ENCODE assay signal across 8 cellular contexts in genomic region chr6:136921936-136922679, GRCh38. TPM values are rescaled to one million over a fixed set of nuclear protein-coding genes. Genes with fewer than 3 reads are reported as not detected.
A peak's percentile ranks its signal among the peaks of the same experiment; 100 is the strongest.
DNase-seq lines count a peak whose midpoint lies in the region; ATAC-seq and TF ChIP-seq lines count a peak whose summit lies in the region.

Gene SLC35D3 (plus strand): TSS chr6:136922301. CDS start chr6:136922429, 128 bp downstream.

- H3K9me3 Mint-ChIP-seq in activated T-helper 1 cell treated with anti-CD3 and anti-CD28 coated beads, Interleukin-12 subunit alpha, Interleukin-12 subunit beta, Interleukin-2, Interleukin-4 antibody, amounts not matched to agents 30 ng/mL and 10 ng/mL and 1 ng/mL, durations not matched to agents 14 hours and 24 hours and 36 hours, result no peaks in the 10 kb centered on the region

- no peaks in the 10 kb centered on the region for H3K79me1 ChIP-seq in trophoblast cell (ENCODE audit: low read length)

- H3K4me1 ChIP-seq in heart left ventricle (peaks cover 0 to 36% (median 25%) of the 10 kb centered on the region in 12 donors), trophoblast cell (ENCODE audit: control insufficient read depth in 1 of 2, insufficient read depth in 2 of 2, low read length in 2 of 2) (peaks cover 16 to 20% of the 10 kb centered on the region in 2 experiments)

- no peak within 1 kb of the TSS for H4K12ac ChIP-seq in trophoblast cell (ENCODE audit: low read depth, low read length)

- H3K79me2 ChIP-seq in trophoblast cell (ENCODE audit: control insufficient read depth, insufficient read depth, low read length, poor library complexity), result no peaks in the 10 kb centered on the region

- no peaks in the 10 kb centered on the region for H3K36me3 Mint-ChIP-seq in activated T-helper 1 cell treated with anti-CD3 and anti-CD28 coated beads, Interleukin-12 subunit alpha, Interleukin-12 subunit beta, Interleukin-2, Interleukin-4 antibody, amounts not matched to agents 30 ng/mL and 10 ng/mL and 1 ng/mL, durations not matched to agents 14 hours and 24 hours and 36 hours (ENCODE audit: low read depth)

- intact Hi-C loops in activated T-helper 1 cell treated with anti-CD3 and anti-CD28 coated beads, Interleukin-12 subunit alpha, Interleukin-12 subunit beta, Interleukin-2, Interleukin-4 antibody, amounts not matched to agents 30 ng/mL and 10 ng/mL and 1 ng/mL, durations not matched to agents 14 hours and 24 hours and 36 hours (cut with micrococcal nuclease), result loop anchor here (2.0 to 10.0 kb wide), 5 partner anchors 75 to 569 kb away; partner anchors contain the start of gene PEX7
- intact Hi-C loops in heart left ventricle (cut with DNase I), result no loop called here

- peaks cover 15% of the 10 kb centered on the region for H3K4me1 Mint-ChIP-seq in activated T-helper 1 cell treated with anti-CD3 and anti-CD28 coated beads, Interleukin-12 subunit alpha, Interleukin-12 subunit beta, Interleukin-2, Interleukin-4 antibody, amounts not matched to agents 30 ng/mL and 10 ng/mL and 1 ng/mL, durations not matched to agents 14 hours and 24 hours and 36 hours (ENCODE audit: low read depth)

- H3K27ac ChIP-seq in heart left ventricle (no peak within 1 kb of the TSS), trophoblast cell (ENCODE audit: low read depth, low read length) (no peak within 1 kb of the TSS)

- H3K4me3 ChIP-seq in LNCaP clone FGC (ENCODE audit: low read depth, low read length) (peak within 1 kb of the TSS; percentile 46), heart left ventricle (peak within 1 kb of the TSS; percentile 30 to 62 (median 52)), trophoblast cell (ENCODE audit: low read depth, low read length) (peak within 1 kb of the TSS; percentile 66)

- TF ChIP-seq CTCF in LNCaP clone FGC (IDR thresholded peaks at IDR 0.05; ENCODE audit: control insufficient read depth, extremely low read depth, insufficient read depth) (0 out of 2 replicates have a peak, but pooled peaks have one; percentile 5), heart left ventricle (IDR thresholded peaks at IDR 0.05) (no peak)

- no peak within 1 kb of the TSS for H2BK120ac ChIP-seq in trophoblast cell (ENCODE audit: insufficient read depth, low read length, poor library complexity)

- peak within 1 kb of the TSS; percentile 99 for H3K4me2 ChIP-seq in trophoblast cell (ENCODE audit: low read length)

- no peak within 1 kb of the TSS for H3K27ac Mint-ChIP-seq in activated T-helper 1 cell treated with anti-CD3 and anti-CD28 coated beads, Interleukin-12 subunit alpha, Interleukin-12 subunit beta, Interleukin-2, Interleukin-4 antibody, amounts not matched to agents 30 ng/mL and 10 ng/mL and 1 ng/mL, durations not matched to agents 14 hours and 24 hours and 36 hours

- H2BK5ac ChIP-seq in trophoblast cell (ENCODE audit: low read depth, low read length, poor library complexity), result no peak within 1 kb of the TSS

- H4K91ac ChIP-seq in trophoblast cell (ENCODE audit: low read depth, low read length), result no peak within 1 kb of the TSS

- no peak within 1 kb of the TSS for H3K23ac ChIP-seq in trophoblast cell (ENCODE audit: low read length)

- peaks cover 62% of the 10 kb centered on the region for H3K27me3 Mint-ChIP-seq in activated T-helper 1 cell treated with anti-CD3 and anti-CD28 coated beads, Interleukin-12 subunit alpha, Interleukin-12 subunit beta, Interleukin-2, Interleukin-4 antibody, amounts not matched to agents 30 ng/mL and 10 ng/mL and 1 ng/mL, durations not matched to agents 14 hours and 24 hours and 36 hours (ENCODE audit: insufficient read depth)

- no peak within 1 kb of the TSS for H3K4ac ChIP-seq in trophoblast cell (ENCODE audit: low read depth, low read length)

- no peak within 1 kb of the TSS for H3K9ac ChIP-seq in trophoblast cell (ENCODE audit: low read length)

- peaks cover 11 to 63% (median 52%) of the 10 kb centered on the region in 9 donors for H3K27me3 ChIP-seq in heart left ventricle
- H3K27me3 ChIP-seq in trophoblast cell (ENCODE audit: insufficient read depth, low read length), result peaks cover 40% of the 10 kb centered on the region

- peak within 1 kb of the TSS; percentile 67 for H2AFZ ChIP-seq in trophoblast cell (ENCODE audit: insufficient read depth, low read length, poor library complexity)

- H2BK12ac ChIP-seq in trophoblast cell (ENCODE audit: low read length), result no peak within 1 kb of the TSS

- no peak within 1 kb of the TSS for H3K14ac ChIP-seq in trophoblast cell (ENCODE audit: low read length)

- no peak for TF ChIP-seq POLR2A in heart left ventricle (IDR thresholded peaks at IDR 0.05)

- H4K8ac ChIP-seq in trophoblast cell (ENCODE audit: low read depth, low read length), result peak within 1 kb of the TSS; percentile 32

- no peak within 1 kb of the TSS for H3K18ac ChIP-seq in trophoblast cell (ENCODE audit: low read length)

- H3K9me3 ChIP-seq in heart left ventricle (no peaks in the 10 kb centered on the region), trophoblast cell (ENCODE audit: insufficient read depth, low read depth, low read length) (peaks cover 7% of the 10 kb centered on the region)

- no peaks in the 10 kb centered on the region for H3K36me3 ChIP-seq in heart left ventricle
- no peaks in the 10 kb centered on the region for H3K36me3 ChIP-seq in trophoblast cell (ENCODE audit: control insufficient read depth in 1 of 2, insufficient read depth in 2 of 2, low read length in 2 of 2)

- ATAC-seq in heart left ventricle, result peak in 2 of 4 donors; percentile 33 to 36
- no peak for ATAC-seq in GM21786 (IDR thresholded peaks at IDR 0.05; ENCODE audit: unreplicated experiment)
- ATAC-seq in HG02642 (IDR thresholded peaks at IDR 0.05; ENCODE audit: poor library complexity, unreplicated experiment), result no peak

- peak within 1 kb of the TSS; percentile 75 for H3K4me3 Mint-ChIP-seq in activated T-helper 1 cell treated with anti-CD3 and anti-CD28 coated beads, Interleukin-12 subunit alpha, Interleukin-12 subunit beta, Interleukin-2, Interleukin-4 antibody, amounts not matched to agents 30 ng/mL and 10 ng/mL and 1 ng/mL, durations not matched to agents 14 hours and 24 hours and 36 hours

- DNase-seq in GM03348 (ENCODE audit: low spot score) (peak; percentile 52), LNCaP clone FGC (ENCODE audit: low read depth) (no peak), heart left ventricle (peak in 1 of 5 donors; percentile 23), trophoblast cell (peak in 1 of 2 donors; percentile 27), NCI-H1436 (lab: John Stamatoyannopoulos, UW) (no peak)
- DNase-seq in activated T-helper 1 cell treated with anti-CD3 and anti-CD28 coated beads, Interleukin-12 subunit alpha, Interleukin-12 subunit beta, Interleukin-2, Interleukin-4 antibody, amounts not matched to agents 30 ng/mL and 10 ng/mL and 1 ng/mL, durations not matched to agents 14 hours and 24 hours and 36 hours (ENCODE audit: low spot score), result no peak

- H2AK5ac ChIP-seq in trophoblast cell (ENCODE audit: low read length), result no peak within 1 kb of the TSS

- WGBS in heart left ventricle, 4 donors, result 0 to 1% (median 0%) methylated on average over 41 to 86 of the region's 86 CpGs
- no CpG with 5 or more reads among the region's 86 CpGs for WGBS in trophoblast cell (ENCODE audit: extremely low coverage, insufficient coverage, insufficient read length)

RNA-seq across cellular contexts. Expression of gene SLC35D3, which starts in this region (rescaled TPM):
- not detected in 2 replicates for total RNA-seq in activated T-helper 1 cell treated with anti-CD3 and anti-CD28 coated beads, Interleukin-12 subunit alpha, Interleukin-12 subunit beta, Interleukin-2, Interleukin-4 antibody, amounts not matched to agents 30 ng/mL and 10 ng/mL and 1 ng/mL, durations not matched to agents 14 hours and 24 hours and 36 hours
- under 1 TPM in 1 of 9 donors, not detected in 8; 0.16 TPM for total RNA-seq in heart left ventricle
- polyA plus RNA-seq in heart left ventricle, result under 1 TPM in 1 of 2 donors, not detected in 1; 0.03 TPM
- polyA plus RNA-seq in trophoblast cell (2013), result not detected in 2 replicates
